Comparison of ENCODE assay signal across 18 cellular contexts in the genomic region with DNA sequence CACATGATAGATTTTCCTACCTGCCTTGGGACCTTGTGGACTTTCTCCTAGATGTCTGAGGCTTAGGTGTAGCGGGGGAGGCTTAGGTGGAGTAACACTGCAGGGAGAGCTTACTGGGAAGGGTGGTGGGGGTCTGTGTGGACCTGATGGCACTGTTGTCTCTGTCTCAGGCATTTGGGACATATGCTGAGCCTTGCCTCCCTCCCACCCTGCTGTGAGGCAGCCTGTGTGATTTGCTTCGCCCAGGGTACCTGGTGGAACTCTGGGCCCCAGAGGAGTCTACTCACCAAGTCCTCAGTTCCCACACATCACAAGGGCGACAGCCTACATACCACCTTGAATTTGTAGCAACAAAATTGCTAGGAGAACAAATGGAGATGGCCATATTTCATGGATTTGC.
DNase-seq lines count a peak whose midpoint lies in the region; ATAC-seq and TF ChIP-seq lines count a peak whose summit lies in the region.
"Had no signal": no experiment of that assay in that cellular context is flagged by ENCODE, and none has a peak within 500 bp of the region (broad histone marks: within the 10 kb centered on the region; RNA-seq: fewer than 3 reads in every experiment).

No MANE protein-coding gene starts in this region.

- no peak for TF ChIP-seq CTCF in left ventricle myocardium inferior (IDR thresholded peaks at IDR 0.05; ENCODE audit: borderline replicate concordance)
- TF ChIP-seq CTCF in neural progenitor cell (IDR thresholded peaks at IDR 0.05): no peak
- no peak for TF ChIP-seq CTCF in type B pancreatic cell (conservative IDR thresholded peaks at IDR 0.05)

- H3K27me3 ChIP-seq in left ventricle myocardium inferior (ENCODE audit: low read depth) (no peaks in the 10 kb centered on the region), neural progenitor cell (no peaks in the 10 kb centered on the region)
- H3K27me3 ChIP-seq: BLaER1 had no signal

- no peak for ATAC-seq in sciatic nerve
- no peak for ATAC-seq in stimulated activated naive B cell treated with anti-CD40 and anti-IgM and Interleukin-4, amounts not matched to agents 10 μg/mL and 1 μg/mL and 100 μg/mL, for 72 hours (replicated peaks)
- ATAC-seq: CD8-positive, alpha-beta T cell had no signal

- H3K27ac Mint-ChIP-seq in stimulated activated naive B cell treated with anti-CD40 and anti-IgM and Interleukin-4, amounts not matched to agents 10 μg/mL and 1 μg/mL and 100 μg/mL, for 72 hours: peak overlapping the region; percentile 9
- H3K27ac Mint-ChIP-seq in neural progenitor cell (no peak overlapping the region), type B pancreatic cell (no peak overlapping the region)
- H3K27ac Mint-ChIP-seq: B cell; CD8-positive, alpha-beta T cell; HFFc6 had no signal

- no peak overlapping the region for H2AFZ ChIP-seq in neural progenitor cell (replicated peaks)

- H3K36me3 ChIP-seq in left ventricle myocardium inferior (peaks cover 60% of the 10 kb centered on the region), neural progenitor cell (no peaks in the 10 kb centered on the region)

- H3F3A ChIP-seq in neural progenitor cell (ENCODE audit: low read depth): no peaks in the 10 kb centered on the region

- H3K9ac ChIP-seq in neural progenitor cell: no peak overlapping the region
- H3K9ac ChIP-seq: BLaER1 had no signal

- H3K4me2 ChIP-seq in neural progenitor cell: no peak overlapping the region
- H3K4me2 ChIP-seq: BLaER1 had no signal

- H3K4me3 ChIP-seq in left ventricle myocardium inferior (no peak overlapping the region), neural progenitor cell (no peak overlapping the region)
- H3K4me3 ChIP-seq: BLaER1, HAP-1 had no signal

- no peaks in the 10 kb centered on the region for H3K79me2 ChIP-seq in neural progenitor cell (ENCODE audit: low read depth)

- peaks cover 13% of the 10 kb centered on the region for H3K9me3 ChIP-seq in left ventricle myocardium inferior (replicated peaks)
- H3K9me3 ChIP-seq in neural progenitor cell (ENCODE audit: low read depth): peaks cover 11% of the 10 kb centered on the region

- H3K27ac ChIP-seq in left ventricle myocardium inferior (replicated peaks) (no peak overlapping the region), neural progenitor cell (no peak overlapping the region)
- H3K27ac ChIP-seq: 22Rv1, BLaER1, C4-2B had no signal

- H3K9me3 Mint-ChIP-seq in stimulated activated naive B cell treated with anti-CD40 and anti-IgM and Interleukin-4, amounts not matched to agents 10 μg/mL and 1 μg/mL and 100 μg/mL, for 72 hours: peaks cover 6 to 7% of the 10 kb centered on the region in 2 donors
- H3K9me3 Mint-ChIP-seq in neural progenitor cell (peaks cover 12% of the 10 kb centered on the region), type B pancreatic cell (peaks cover 10% of the 10 kb centered on the region)

- H3K4me1 Mint-ChIP-seq in stimulated activated naive B cell treated with anti-CD40 and anti-IgM and Interleukin-4, amounts not matched to agents 10 μg/mL and 1 μg/mL and 100 μg/mL, for 72 hours: no peaks in the 10 kb centered on the region
- H3K4me1 Mint-ChIP-seq in neural progenitor cell (peaks cover 3% of the 10 kb centered on the region), type B pancreatic cell (ENCODE audit: unreplicated experiment) (peaks cover 10% of the 10 kb centered on the region)
- H3K4me1 Mint-ChIP-seq: B cell; CD4-positive, CD25-positive, alpha-beta regulatory T cell had no signal

- DNase-seq in cardiac septum (ENCODE audit: low spot score): peak; percentile 53
- no peak for DNase-seq in left ventricle myocardium inferior
- peak; percentile 36 for DNase-seq in sciatic nerve (ENCODE audit: low spot score)
- no peak for DNase-seq in stimulated activated naive B cell treated with anti-CD40 and anti-IgM and Interleukin-4, amounts not matched to agents 10 μg/mL and 1 μg/mL and 100 μg/mL, for 72 hours
- DNase-seq in neural progenitor cell (ENCODE audit: low spot score): no peak
- no peak for DNase-seq in type B pancreatic cell (ENCODE audit: extremely low spot score, unreplicated experiment)
- DNase-seq: CD4-positive, CD25-positive, alpha-beta regulatory T cell; CD8-positive, alpha-beta T cell; DMS 273 treated with DMSO at 0.1 percent for 48 hours; DMS79 treated with DMSO at 0.1 percent for 48 hours; GF-D8; GOT3; HFFc6 had no signal

- H3K27me3 Mint-ChIP-seq in stimulated activated naive B cell treated with anti-CD40 and anti-IgM and Interleukin-4, amounts not matched to agents 10 μg/mL and 1 μg/mL and 100 μg/mL, for 72 hours: no peaks in the 10 kb centered on the region
- H3K27me3 Mint-ChIP-seq in neural progenitor cell (ENCODE audit: insufficient read depth, low read depth): peaks cover 2% of the 10 kb centered on the region
- no peaks in the 10 kb centered on the region for H3K27me3 Mint-ChIP-seq in type B pancreatic cell
- H3K27me3 Mint-ChIP-seq: B cell; CD4-positive, CD25-positive, alpha-beta regulatory T cell had no signal

- H4K20me1 ChIP-seq in neural progenitor cell (ENCODE audit: low read depth): no peaks in the 10 kb centered on the region
- H4K20me1 ChIP-seq: BLaER1 had no signal

- H3K4me3 Mint-ChIP-seq in stimulated activated naive B cell treated with anti-CD40 and anti-IgM and Interleukin-4, amounts not matched to agents 10 μg/mL and 1 μg/mL and 100 μg/mL, for 72 hours: no peak overlapping the region
- H3K4me3 Mint-ChIP-seq in neural progenitor cell (no peak overlapping the region), type B pancreatic cell (no peak overlapping the region)
- H3K4me3 Mint-ChIP-seq: B cell; CD8-positive, alpha-beta T cell; HFFc6 had no signal

- intact Hi-C loops in cardiac septum (cut with DNase I) (no loop called here), left ventricle myocardium inferior (cut with micrococcal nuclease) (no loop called here), sciatic nerve (cut with DNase I) (no loop called here)

- H3K4me1 ChIP-seq in left ventricle myocardium inferior (no peaks in the 10 kb centered on the region), neural progenitor cell (no peaks in the 10 kb centered on the region)
- H3K4me1 ChIP-seq: HAP-1 had no signal

- H3K36me3 Mint-ChIP-seq in stimulated activated naive B cell treated with anti-CD40 and anti-IgM and Interleukin-4, amounts not matched to agents 10 μg/mL and 1 μg/mL and 100 μg/mL, for 72 hours: peaks cover 67 to 88% of the 10 kb centered on the region in 2 donors
- peaks cover 44% of the 10 kb centered on the region for H3K36me3 Mint-ChIP-seq in neural progenitor cell
- peaks cover 36% of the 10 kb centered on the region for H3K36me3 Mint-ChIP-seq in type B pancreatic cell

Comparison
In these comparisons a context has a peak if more than half of its experiments do, and no peak if none do; other contexts are left out.
1. DNase-seq: peak in cardiac septum (single experiment) and sciatic nerve (single experiment); none in left ventricle myocardium inferior (single experiment), stimulated activated naive B cell treated with anti-CD40 and anti-IgM and Interleukin-4, amounts not matched to agents 10 μg/mL and 1 μg/mL and 100 μg/mL, for 72 hours (single experiment), neural progenitor cell (single experiment) and type B pancreatic cell (single experiment).